ENCODE assay signal across 14 cellular contexts in the genomic region with DNA sequence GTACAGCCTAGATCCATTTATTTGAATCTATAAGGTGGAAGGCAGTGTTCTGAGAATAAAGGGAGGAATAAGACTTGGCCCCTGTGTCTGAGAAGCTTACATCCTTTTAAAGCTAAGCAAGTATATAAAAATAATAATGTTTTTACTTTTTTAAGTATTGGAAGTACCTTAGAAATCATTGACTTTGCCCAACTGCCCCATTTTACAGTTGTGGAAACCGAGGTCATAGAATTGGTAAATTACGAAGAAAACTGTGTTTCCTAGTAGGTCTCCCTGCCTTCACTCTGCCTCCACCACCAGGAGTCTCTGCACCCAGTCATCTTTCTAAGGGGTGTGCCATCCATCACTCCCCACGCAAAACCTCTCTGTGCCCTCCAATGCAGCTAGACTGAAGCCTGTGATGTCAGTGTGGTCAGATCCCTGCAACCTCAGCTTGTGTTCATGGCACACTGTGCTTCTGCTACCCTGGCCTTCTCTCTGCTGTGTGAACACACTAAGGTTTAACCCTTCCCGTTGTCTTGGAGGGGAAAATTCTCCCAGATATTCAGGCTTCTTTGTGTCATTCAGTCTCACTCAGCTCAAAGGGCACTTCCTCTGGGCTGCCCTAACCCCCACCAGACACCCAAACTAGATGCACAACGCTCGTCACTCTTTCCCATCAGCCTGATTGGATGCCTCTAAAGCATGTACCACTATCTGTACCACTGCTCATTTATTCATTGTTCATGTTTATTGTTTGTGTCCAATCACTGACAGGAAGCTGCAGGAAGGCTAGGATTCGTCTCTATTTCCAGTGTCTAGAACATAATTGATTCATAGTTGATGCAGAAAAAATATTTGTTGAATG. TPM values are rescaled to one million over a fixed set of nuclear protein-coding genes. Genes with fewer than 3 reads are reported as not detected.
DNase-seq lines count a peak whose midpoint lies in the region; ATAC-seq, FAIRE-seq and TF ChIP-seq lines count a peak whose summit lies in the region.
"Had no signal": no experiment of that assay in that cellular context is flagged by ENCODE, and none has a peak within 500 bp of the region (broad histone marks: within the 10 kb centered on the region; RNA-seq: fewer than 3 reads in every experiment).

No MANE protein-coding gene starts in this region.

- POLR2A ChIA-PET in GM12878 (lab: Charles Lee) = no interaction called here

- no peaks in the 10 kb centered on the region for H3K36me3 ChIP-seq in GM12878 (ENCODE audit: control insufficient read depth in 2 of 2, insufficient read depth in 2 of 2, low read length in 1 of 2)
- H3K36me3 ChIP-seq: SJCRH30, transverse colon had no signal

- no peaks in the 10 kb centered on the region for H4K20me1 ChIP-seq in GM12878 (ENCODE audit: control insufficient read depth, insufficient read depth)

- SMC1A ChIA-PET in GM12878 (lab: Charles Lee; ENCODE audit: uncharacterized antibody, unreplicated experiment) = interaction anchor here (1.1 to 1.7 kb wide), 2 partner anchors 13 to 16 kb away, joined by 3 to 4 read pairs; no protein-coding TSS in a partner anchor

- TF ChIP-seq CTCF in GM12878 (IDR thresholded peaks at IDR 0.05 in 2 of 3, conservative IDR thresholded peaks at IDR 0.05 in 1 of 3; ENCODE audit: control insufficient read depth in 2 of 3, extremely low read depth in 1 of 3, insufficient read depth in 1 of 3, low read depth in 3 of 3, low read length in 3 of 3) = no peak

- no peak for TF ChIP-seq RAD21 in GM12878 (IDR thresholded peaks at IDR 0.05; ENCODE audit: insufficient read depth, low read depth, low read length)

- no peak overlapping the region for H2AFZ ChIP-seq in GM12878 (ENCODE audit: control insufficient read depth, low read depth, low read length)

- H3K4me1 ChIP-seq in GM12878 (ENCODE audit: control insufficient read depth, insufficient read depth, low read length) = no peaks in the 10 kb centered on the region
- H3K4me1 ChIP-seq: SJCRH30 had no signal

- TF ChIP-seq POLR2A in GM12878 (IDR thresholded peaks at IDR 0.05; ENCODE audit: low read depth, low read length) = no peak

- H3K36me3 Mint-ChIP-seq in activated CD8-positive, alpha-beta memory T cell treated with anti-CD3 and anti-CD28 coated beads, Interleukin-2, amount 10 ng/mL, durations not matched to agents 7 days and 5 days = peaks cover 9% of the 10 kb centered on the region
- peaks cover 6% of the 10 kb centered on the region for H3K36me3 Mint-ChIP-seq in natural killer cell treated with Interleukin-12 subunit alpha and Interleukin-12 subunit beta and Interleukin-15 and Interleukin-18, amount 100 ng/mL, for 72 hours

- H3K27me3 Mint-ChIP-seq in activated CD8-positive, alpha-beta memory T cell treated with anti-CD3 and anti-CD28 coated beads, Interleukin-2, amount 10 ng/mL, durations not matched to agents 7 days and 5 days = no peaks in the 10 kb centered on the region
- no peaks in the 10 kb centered on the region for H3K27me3 Mint-ChIP-seq in natural killer cell treated with Interleukin-12 subunit alpha and Interleukin-12 subunit beta and Interleukin-15 and Interleukin-18, amount 100 ng/mL, for 72 hours

- RAD21 ChIA-PET in GM12878 (lab: Charles Lee; ENCODE audit: unreplicated experiment) = no interaction called here

- intact Hi-C loops in GM12878 (cut with micrococcal nuclease; ENCODE audit: unreplicated experiment) = no loop called here

- H3K27me3 ChIP-seq in GM12878 (replicated peaks in 1 of 2; ENCODE audit: control insufficient read depth in 2 of 2, insufficient read depth in 2 of 2, low read length in 1 of 2) = no peaks in the 10 kb centered on the region; a peak in 2 of 4 replicates
- H3K27me3 ChIP-seq: transverse colon had no signal

- in situ Hi-C loops in GM12878 (cut with MboI) = no loop called here

- H3K4me3 Mint-ChIP-seq in activated CD8-positive, alpha-beta memory T cell treated with anti-CD3 and anti-CD28 coated beads, Interleukin-2, amount 10 ng/mL, durations not matched to agents 7 days and 5 days = no peak overlapping the region
- H3K4me3 Mint-ChIP-seq in natural killer cell treated with Interleukin-12 subunit alpha and Interleukin-12 subunit beta and Interleukin-15 and Interleukin-18, amount 100 ng/mL, for 72 hours = peak overlapping the region; percentile 69

- BruUV-seq in GM12878 (replicated peaks; lab: Mats Ljungman, UMichigan) = no TSS peak

- no peak overlapping the region for H3K27ac ChIP-seq in GM12878 (ENCODE audit: control insufficient read depth, insufficient read depth)
- H3K27ac ChIP-seq: SJCRH30, transverse colon had no signal

- ATAC-seq in activated CD8-positive, alpha-beta memory T cell treated with anti-CD3 and anti-CD28 coated beads, Interleukin-2, amount 10 ng/mL, durations not matched to agents 7 days and 5 days = peak; percentile 31
- ATAC-seq in GM12878 = peak; percentile 40; the same call in 2 of the 3 replicates
- ATAC-seq in natural killer cell treated with Interleukin-12 subunit alpha and Interleukin-12 subunit beta and Interleukin-15 and Interleukin-18, amount 100 ng/mL, for 72 hours = peak; percentile 69 to 82
- ATAC-seq in GM19397 (IDR thresholded peaks at IDR 0.05; ENCODE audit: unreplicated experiment) = no peak

- H3K79me2 ChIP-seq in GM12878 (ENCODE audit: control insufficient read depth, insufficient read depth, low read length) = no peaks in the 10 kb centered on the region

- 50% methylated on average over 7 of the region's 7 CpGs for WGBS in GM12878 (ENCODE audit: insufficient coverage, insufficient replicate concordance, low lambda C conversion rate, missing lambda C conversion rate)

- H3K9me3 ChIP-seq in GM12878 (replicated peaks; ENCODE audit: control insufficient read depth, insufficient read depth, low read length) = no peaks in the 10 kb centered on the region
- H3K9me3 ChIP-seq: SJCRH30, transverse colon had no signal

- peak overlapping the region; percentile 45 for H3K27ac Mint-ChIP-seq in activated CD8-positive, alpha-beta memory T cell treated with anti-CD3 and anti-CD28 coated beads, Interleukin-2, amount 10 ng/mL, durations not matched to agents 7 days and 5 days
- H3K27ac Mint-ChIP-seq in natural killer cell treated with Interleukin-12 subunit alpha and Interleukin-12 subunit beta and Interleukin-15 and Interleukin-18, amount 100 ng/mL, for 72 hours = peak overlapping the region; percentile 87 to 90

- no peak for TF ChIP-seq EP300 in GM12878 (IDR thresholded peaks at IDR 0.05; ENCODE audit: borderline replicate concordance in 1 of 2, control insufficient read depth in 1 of 2, low read depth in 2 of 2, low read length in 2 of 2)

- peaks cover 65% of the 10 kb centered on the region for H3K4me1 Mint-ChIP-seq in activated CD8-positive, alpha-beta memory T cell treated with anti-CD3 and anti-CD28 coated beads, Interleukin-2, amount 10 ng/mL, durations not matched to agents 7 days and 5 days
- peaks cover 74 to 87% of the 10 kb centered on the region in 2 donors for H3K4me1 Mint-ChIP-seq in natural killer cell treated with Interleukin-12 subunit alpha and Interleukin-12 subunit beta and Interleukin-15 and Interleukin-18, amount 100 ng/mL, for 72 hours (ENCODE audit: low read depth in 2 of 2)

- H3K4me3 ChIP-seq in GM12878 = no peak overlapping the region
- H3K4me3 ChIP-seq: SJCRH30, transverse colon had no signal

- H3K9ac ChIP-seq in GM12878 (ENCODE audit: control insufficient read depth, insufficient read depth, low read length) = no peak overlapping the region

- CTCF ChIA-PET in activated CD8-positive, alpha-beta memory T cell treated with anti-CD3 and anti-CD28 coated beads, Interleukin-2, amount 10 ng/mL, durations not matched to agents 7 days and 5 days (lab: Charles Lee) = interaction anchor here (0.9 to 1.0 kb wide), 2 partner anchors 10 to 12 kb away, joined by 3 read pairs; no protein-coding TSS in a partner anchor
- CTCF ChIA-PET in GM12878 (lab: Yijun Ruan, JAX) = interaction anchor here (1.0 to 1.2 kb wide), 2 partner anchors 9 to 111 kb away, joined by 3 read pairs; no protein-coding TSS in a partner anchor

- no peaks in the 10 kb centered on the region for H3K9me3 Mint-ChIP-seq in activated CD8-positive, alpha-beta memory T cell treated with anti-CD3 and anti-CD28 coated beads, Interleukin-2, amount 10 ng/mL, durations not matched to agents 7 days and 5 days (ENCODE audit: low read depth)
- H3K9me3 Mint-ChIP-seq in natural killer cell treated with Interleukin-12 subunit alpha and Interleukin-12 subunit beta and Interleukin-15 and Interleukin-18, amount 100 ng/mL, for 72 hours = peaks cover 3% of the 10 kb centered on the region

- DNase-seq in activated CD8-positive, alpha-beta memory T cell treated with anti-CD3 and anti-CD28 coated beads, Interleukin-2, amount 10 ng/mL, durations not matched to agents 7 days and 5 days = no peak
- no peak for DNase-seq in activated CD8-positive, alpha-beta memory T cell treated with anti-CD3 and anti-CD28 coated beads for 24 hours
- DNase-seq in M059J (ENCODE audit: low read depth) = peak; percentile 31
- DNase-seq in GM12878 (ENCODE audit: low read depth, low spot score) = no peak
- DNase-seq in natural killer cell treated with Interleukin-12 subunit alpha and Interleukin-12 subunit beta and Interleukin-15 and Interleukin-18, amount 100 ng/mL, for 72 hours (ENCODE audit: low spot score) = peak; percentile 74
- no peak for DNase-seq in foreskin melanocyte
- DNase-seq in NCI-H2081 treated with DMSO at 0.1 percent for 48 hours (lab: John Stamatoyannopoulos, UW) = no peak
- DNase-seq: Calu3; effector CD4-positive, alpha-beta T cell; NK-92 treated with Interleukin-12 subunit alpha and Interleukin-12 subunit beta, amount 100 ng/mL, for 24 hours; SJCRH30; transverse colon had no signal

- no peak for FAIRE-seq in GM12878 (lab: Jason Lieb, UNC)
- FAIRE-seq: A204.1 had no signal

- H3K4me2 ChIP-seq in GM12878 (ENCODE audit: control insufficient read depth, insufficient read depth) = no peak overlapping the region

RNA-seq across cellular contexts. Expression of gene ADRB2, which starts 18.2 kb away (rescaled TPM):
- 1 to 10 TPM; 1.7 to 4.4 TPM for total RNA-seq in activated CD8-positive, alpha-beta memory T cell treated with anti-CD3 and anti-CD28 coated beads, Interleukin-2, amount 10 ng/mL, durations not matched to agents 7 days and 5 days
- total RNA-seq in M059J (2014; rRNA removed; shearing (Covaris generic)) = 6.6 and 8.0 TPM in 2 replicates
- 0.42 and 0.73 TPM in 2 replicates for total RNA-seq in GM12878 (2013; cell fraction: nucleolus; rRNA removed)
- total RNA-seq in GM12878 (2014; rRNA removed) (0.16 and 0.34 TPM in 2 replicates), GM12878 (2014; rRNA removed; fragmentation: Illumina TruSeq; extraction: Trizol) (0.09 and 0.18 TPM in 2 replicates), GM12878 (2021) (0.11 and 0.18 TPM in 2 replicates)
- polyA plus RNA-seq in GM12878 (2011; ENCODE audit: low read depth) = not detected
- polyA plus RNA-seq in GM12878 (2011; rRNA removed) (0.06 TPM in 1 of 2 replicates, not detected in the other), GM12878 (2014; fragmentation: Illumina TruSeq; extraction: Trizol) (0.08 and 0.18 TPM in 2 replicates), GM12878 (2014; fragmentation: Nextera tagmentation; extraction: Ambion mirVana) (under 1 TPM; 0.03 to 0.04 TPM), GM12878 (2014; rRNA removed) (0.15 and 0.24 TPM in 2 replicates), GM12878 (2016; fragmentation: Nextera tagmentation; extraction: Ambion mirVana) (under 1 TPM; 0.21 to 0.28 TPM)
- 0.06 and 0.08 TPM in 2 replicates for polyA plus RNA-seq in GM12878 (2011; cell fraction: cytosol; rRNA removed)
- 0.09 and 0.15 TPM in 2 replicates for polyA plus RNA-seq in GM12878 (2011; cell fraction: nucleus; rRNA removed)
- polyA plus RNA-seq in GM12878 (2012) = 0.07 TPM in 1 of 2 replicates, not detected in the other
- 0.29 and 0.46 TPM in 2 replicates for polyA minus RNA-seq in GM12878 (2011; rRNA and poly(A)+ RNA removed)
- not detected in 2 replicates for polyA minus RNA-seq in GM12878 (2011; cell fraction: cytosol; rRNA and poly(A)+ RNA removed)
- polyA minus RNA-seq in GM12878 (2011; cell fraction: nucleus; rRNA and poly(A)+ RNA removed) = 0.60 and 0.77 TPM in 2 replicates
- 1 to 10 TPM; 3.8 to 4.4 TPM for total RNA-seq in natural killer cell treated with Interleukin-12 subunit alpha and Interleukin-12 subunit beta and Interleukin-15 and Interleukin-18, amount 100 ng/mL, for 72 hours

Comparison
In these comparisons a context has a peak if more than half of its experiments do, and no peak if none do; other contexts are left out.
1. DNase-seq: peak in M059J (single experiment) and natural killer cell treated with Interleukin-12 subunit alpha and Interleukin-12 subunit beta and Interleukin-15 and Interleukin-18, amount 100 ng/mL, for 72 hours (single experiment); none in activated CD8-positive, alpha-beta memory T cell treated with anti-CD3 and anti-CD28 coated beads, Interleukin-2, amount 10 ng/mL, durations not matched to agents 7 days and 5 days (single experiment), activated CD8-positive, alpha-beta memory T cell treated with anti-CD3 and anti-CD28 coated beads for 24 hours (single experiment), GM12878 (single experiment), foreskin melanocyte (single experiment) and NCI-H2081 treated with DMSO at 0.1 percent for 48 hours (single experiment).